In the genomic region with DNA sequence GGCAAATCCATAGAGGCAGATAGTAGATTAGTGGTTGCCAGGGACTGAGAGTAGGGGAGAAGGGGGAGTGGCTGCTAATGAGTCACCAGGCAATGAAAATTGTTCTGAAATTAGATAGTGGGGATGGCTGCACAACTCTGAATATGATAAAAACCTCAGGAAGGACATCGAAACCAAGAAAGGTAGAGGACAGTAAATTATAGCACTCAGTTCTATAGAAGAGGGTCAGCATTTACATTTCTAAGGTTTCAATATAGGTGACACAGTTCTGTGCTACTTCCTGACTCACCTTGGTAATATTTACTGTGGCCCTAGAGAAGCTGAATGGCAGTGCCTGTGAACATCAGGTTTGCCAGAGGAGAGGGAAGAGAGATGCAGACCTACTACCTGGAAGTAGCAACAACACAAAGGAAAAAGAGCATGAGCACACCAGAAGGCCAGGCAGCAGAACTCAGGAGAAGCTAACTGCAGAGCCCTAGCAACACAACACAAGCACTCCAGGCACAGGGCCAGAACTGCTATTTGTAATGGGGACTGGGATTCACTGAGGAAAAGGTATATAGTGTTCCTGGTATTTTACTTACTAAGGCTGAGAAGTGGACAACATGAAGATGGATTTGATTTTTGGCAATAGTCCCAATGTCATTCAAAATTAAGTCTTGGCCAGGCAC, we compare ENCODE assay signal across 1 cellular context.
TF ChIP-seq lines count a peak whose summit lies in the region.

No MANE protein-coding gene starts in this region.

TF ChIP-seq in A549, 52 proteins besides CTCF, POLR2A, EP300 and RAD21:
- no peak for TF ChIP-seq REST (IDR thresholded peaks at IDR 0.05)
- no peak for TF ChIP-seq SREBF2 (IDR thresholded peaks at IDR 0.05)
- TF ChIP-seq POLR2AphosphoS2 (conservative IDR thresholded peaks at IDR 0.05; ENCODE audit: low read length): no peak
- no peak for TF ChIP-seq RCOR1 (IDR thresholded peaks at IDR 0.05; ENCODE audit: low read depth, low read length)
- no peak for TF ChIP-seq TFCP2L1 (CRISPR knock-in tag; IDR thresholded peaks at IDR 0.05)
- no peak for TF ChIP-seq HOXB13 (CRISPR knock-in tag; IDR thresholded peaks at IDR 0.05; ENCODE audit: low read depth)
- no peak for TF ChIP-seq CHD2 (IDR thresholded peaks at IDR 0.05; ENCODE audit: low read length, partially characterized antibody)
- no peak for TF ChIP-seq KDM5A (IDR thresholded peaks at IDR 0.05)
- TF ChIP-seq MAZ (IDR thresholded peaks at IDR 0.05; ENCODE audit: borderline replicate concordance, low read depth, low read length): no peak
- no peak for TF ChIP-seq NR3C1 (IDR thresholded peaks at IDR 0.05)
- TF ChIP-seq SMC3 (IDR thresholded peaks at IDR 0.05): no peak
- TF ChIP-seq TP53 (CRISPR knock-in tag; IDR thresholded peaks at IDR 0.05): no peak
- TF ChIP-seq ZC3H11A (IDR thresholded peaks at IDR 0.05): no peak
- TF ChIP-seq FOSB (CRISPR knock-in tag; IDR thresholded peaks at IDR 0.05): no peak
- TF ChIP-seq NFE2L2 (conservative IDR thresholded peaks at IDR 0.05; ENCODE audit: low read length): no peak
- TF ChIP-seq, protein P1, sequence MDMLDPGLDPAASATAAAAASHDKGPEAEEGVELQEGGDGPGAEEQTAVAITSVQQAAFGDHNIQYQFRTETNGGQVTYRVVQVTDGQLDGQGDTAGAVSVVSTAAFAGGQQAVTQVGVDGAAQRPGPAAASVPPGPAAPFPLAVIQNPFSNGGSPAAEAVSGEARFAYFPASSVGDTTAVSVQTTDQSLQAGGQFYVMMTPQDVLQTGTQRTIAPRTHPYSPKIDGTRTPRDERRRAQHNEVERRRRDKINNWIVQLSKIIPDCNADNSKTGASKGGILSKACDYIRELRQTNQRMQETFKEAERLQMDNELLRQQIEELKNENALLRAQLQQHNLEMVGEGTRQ (IDR thresholded peaks at IDR 0.05): no peak
